Comparison of ENCODE assay signal across 12 cellular contexts in the genomic region with DNA sequence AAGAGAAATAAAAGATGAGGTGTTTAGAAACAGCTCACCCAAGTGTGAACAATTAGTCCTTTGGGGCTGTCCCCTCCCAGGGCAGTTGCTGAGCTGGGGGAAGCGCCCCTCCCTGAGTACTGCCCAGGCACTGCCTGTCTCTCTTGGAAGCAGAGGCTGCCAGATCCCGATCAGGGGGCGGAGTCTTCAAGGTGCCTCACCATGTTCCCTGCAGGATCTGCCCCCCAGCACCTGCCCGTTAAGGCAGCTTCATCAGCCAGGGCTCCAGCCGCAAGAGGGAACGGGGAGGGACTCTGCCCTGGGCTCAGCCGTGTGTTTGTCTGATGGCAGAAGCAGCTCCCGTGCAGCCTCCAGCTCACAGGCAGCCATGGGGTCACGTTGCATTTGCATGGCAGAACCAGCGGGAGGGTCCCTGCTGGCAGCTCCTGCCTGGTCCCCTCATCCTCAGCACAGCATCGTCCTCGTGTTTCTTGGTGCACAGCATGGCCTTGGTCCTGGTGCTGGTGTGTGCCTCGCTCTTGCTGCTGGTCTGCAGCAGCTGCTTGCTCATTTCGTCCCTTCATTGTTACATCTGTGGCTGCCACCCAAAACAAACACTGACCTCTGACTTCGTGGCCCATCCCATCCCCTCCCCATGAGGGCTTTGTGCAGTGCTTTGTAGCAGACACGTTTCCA. TPM values are rescaled to one million over a fixed set of nuclear protein-coding genes. Genes with fewer than 3 reads are reported as not detected.
DNase-seq lines count a peak whose midpoint lies in the region; ATAC-seq and TF ChIP-seq lines count a peak whose summit lies in the region.
"Had no signal": no experiment of that assay in that cellular context is flagged by ENCODE, and none has a peak within 500 bp of the region (broad histone marks: within the 10 kb centered on the region; RNA-seq: fewer than 3 reads in every experiment).

No MANE protein-coding gene starts in this region.

- H3K27me3 ChIP-seq in IMR-90 (ENCODE audit: control insufficient read depth, insufficient read depth, low read length) (peaks cover 31% of the 10 kb centered on the region), neural progenitor cell (peaks cover 45% of the 10 kb centered on the region), esophagus muscularis mucosa (peaks cover 0 to 32% (median 0%) of the 10 kb centered on the region in 4 donors)
- H3K27me3 ChIP-seq: colonic mucosa had no signal

- H3K4ac ChIP-seq in IMR-90 (ENCODE audit: low read depth, low read length), result no peak overlapping the region

- H3K9me3 ChIP-seq in IMR-90 (ENCODE audit: control insufficient read depth, insufficient read depth, low read length) (no peaks in the 10 kb centered on the region; the same call in 1 of the 2 replicates), neural progenitor cell (ENCODE audit: low read depth) (no peaks in the 10 kb centered on the region), esophagus muscularis mucosa (no peaks in the 10 kb centered on the region)
- H3K9me3 ChIP-seq: colonic mucosa, thoracic aorta had no signal

- no peak overlapping the region for H4K91ac ChIP-seq in IMR-90 (ENCODE audit: insufficient read depth, low read depth, low read length)

- peak; percentile 24; the same call in 1 of the 2 replicates for ATAC-seq in IMR-90 (ENCODE audit: low read depth)
- no peak for ATAC-seq in GM18858 (IDR thresholded peaks at IDR 0.05; ENCODE audit: unreplicated experiment)

- POLR2A ChIA-PET in IMR-90 (lab: Charles Lee; ENCODE audit: unreplicated experiment), result no interaction called here

- no peak for TF ChIP-seq RAD21 in IMR-90 (IDR thresholded peaks at IDR 0.05; ENCODE audit: low read length)

- no TSS peak for BruUV-seq in IMR-90 (replicated peaks; lab: Mats Ljungman, UMichigan)

- H3K79me2 ChIP-seq in neural progenitor cell (ENCODE audit: low read depth), result no peaks in the 10 kb centered on the region

- H3K4me1 ChIP-seq in IMR-90 (ENCODE audit: control insufficient read depth, insufficient read depth, low read length) (no peaks in the 10 kb centered on the region), neural progenitor cell (peaks cover 17% of the 10 kb centered on the region), esophagus muscularis mucosa (peaks cover 8 to 21% (median 10%) of the 10 kb centered on the region in 4 donors)
- H3K4me1 ChIP-seq: colonic mucosa had no signal

- H3K18ac ChIP-seq in IMR-90 (ENCODE audit: low read depth, low read length), result no peak overlapping the region

- DNase-seq in DMS153 (lab: John Stamatoyannopoulos, UW) (peak; percentile 15), DMS153 treated with DMSO at 0.1 percent for 48 hours (lab: John Stamatoyannopoulos, UW; ENCODE audit: unreplicated experiment) (no peak), IMR-90 (no peak), neural progenitor cell (ENCODE audit: low spot score) (peak; percentile 63), glomerular visceral epithelial cell (ENCODE audit: extremely low spot score) (no peak), esophagus muscularis mucosa (ENCODE audit: extremely low spot score) (no peak)
- DNase-seq: colonic mucosa; stimulated activated CD4-positive, alpha-beta T cell treated with anti-CD3 and anti-CD28 coated beads, Interleukin-2, amount 100 ng/mL, for 24 hours had no signal

- no peak overlapping the region for H3K4me3 ChIP-seq in IMR-90 (ENCODE audit: insufficient read depth, low read depth, low read length)
- H3K4me3 ChIP-seq in neural progenitor cell, result peak overlapping the region; percentile 19
- no peak overlapping the region for H3K4me3 ChIP-seq in esophagus muscularis mucosa
- H3K4me3 ChIP-seq: colonic mucosa, thoracic aorta had no signal

- H3K56ac ChIP-seq in IMR-90 (ENCODE audit: extremely low read depth, insufficient read depth, low read length), result no peak overlapping the region

- peaks cover 4% of the 10 kb centered on the region for H3K36me3 Mint-ChIP-seq in brain
- H3K36me3 Mint-ChIP-seq in neural progenitor cell, result no peaks in the 10 kb centered on the region

- peaks cover 0 to 12% (median 0%) of the 10 kb centered on the region in 5 experiments for H3K9me3 Mint-ChIP-seq in brain
- H3K9me3 Mint-ChIP-seq in neural progenitor cell, result peaks cover 5% of the 10 kb centered on the region

- H3K14ac ChIP-seq in IMR-90 (replicated peaks; ENCODE audit: low read depth, low read length), result no peak overlapping the region

- peaks cover 9% of the 10 kb centered on the region for H3F3A ChIP-seq in neural progenitor cell (ENCODE audit: low read depth)

- 5% methylated on average over 6 of the region's 16 CpGs; no CpG with 5 or more reads in 1 of the 2 experiments for WGBS in IMR-90 (ENCODE audit: extremely low coverage in 2 of 2, insufficient read length in 1 of 2), 2 experiments
- WGBS in esophagus muscularis mucosa, result 35% methylated on average over 4 of the region's 16 CpGs

- H3K23ac ChIP-seq in IMR-90 (ENCODE audit: low read depth, low read length), result no peak overlapping the region

- TF ChIP-seq EP300 in esophagus muscularis mucosa (IDR thresholded peaks at IDR 0.05), result no peak

- peak overlapping the region; percentile 8 to 91 (median 75) for H3K27ac Mint-ChIP-seq in brain
- no peak overlapping the region for H3K27ac Mint-ChIP-seq in neural progenitor cell

- TF ChIP-seq POLR2A in IMR-90 (IDR thresholded peaks at IDR 0.05; ENCODE audit: low read depth, low read length), result no peak
- no peak for TF ChIP-seq POLR2A in esophagus muscularis mucosa (IDR thresholded peaks at IDR 0.05; ENCODE audit: low read depth)

- peaks cover 8% of the 10 kb centered on the region for H3K27me3 Mint-ChIP-seq in brain
- H3K27me3 Mint-ChIP-seq in neural progenitor cell (ENCODE audit: insufficient read depth, low read depth), result peaks cover 32% of the 10 kb centered on the region

- H4K8ac ChIP-seq in IMR-90 (ENCODE audit: low read depth in 2 of 2, low read length in 2 of 2), result no peak overlapping the region

- no peak overlapping the region for H3K27ac ChIP-seq in IMR-90 (ENCODE audit: insufficient read depth, low read length)
- no peak overlapping the region for H3K27ac ChIP-seq in neural progenitor cell
- H3K27ac ChIP-seq in esophagus muscularis mucosa (replicated peaks in 1 of 4), result no peak overlapping the region
- H3K27ac ChIP-seq: colonic mucosa, thoracic aorta had no signal

- H3K36me3 ChIP-seq in IMR-90 (ENCODE audit: control insufficient read depth, insufficient read depth, low read length) (no peaks in the 10 kb centered on the region), neural progenitor cell (no peaks in the 10 kb centered on the region), esophagus muscularis mucosa (peaks cover 0 to 2% (median under 1%) of the 10 kb centered on the region in 4 donors)
- H3K36me3 ChIP-seq: colonic mucosa, thoracic aorta had no signal

- H3K9me1 ChIP-seq in IMR-90 (ENCODE audit: insufficient read depth, low read length), result no peaks in the 10 kb centered on the region

- TF ChIP-seq CTCF in IMR-90 (conservative IDR thresholded peaks at IDR 0.05; ENCODE audit: low read depth, low read length) (no peak), brain (conservative IDR thresholded peaks at IDR 0.05) (no peak), neural progenitor cell (IDR thresholded peaks at IDR 0.05) (no peak), esophagus muscularis mucosa (IDR thresholded peaks at IDR 0.05) (no peak)

- H2BK20ac ChIP-seq in IMR-90 (ENCODE audit: low read depth, low read length), result no peak overlapping the region

- no peak overlapping the region for H2AK5ac ChIP-seq in IMR-90 (ENCODE audit: low read depth, low read length)

- in situ Hi-C loops in IMR-90 (cut with MboI; ENCODE audit: low sequenced_read_pairs), result no loop called here

- no peaks in the 10 kb centered on the region; the same call in 1 of the 2 replicates for H4K20me1 ChIP-seq in IMR-90 (ENCODE audit: insufficient read depth, low read length)
- H4K20me1 ChIP-seq in neural progenitor cell (ENCODE audit: low read depth), result peaks cover 4% of the 10 kb centered on the region

- H3K4me2 ChIP-seq in IMR-90 (ENCODE audit: low read depth, low read length), result no peak overlapping the region
- H3K4me2 ChIP-seq in neural progenitor cell, result peak overlapping the region; percentile 81

- no peak overlapping the region for H4K5ac ChIP-seq in IMR-90 (ENCODE audit: low read depth, low read length)

- dilution Hi-C loops in IMR-90 (cut with HindIII; ENCODE audit: low sequenced_read_pairs, unreplicated experiment), result no loop called here

- no peaks in the 10 kb centered on the region for H3K79me1 ChIP-seq in IMR-90 (ENCODE audit: low read depth in 1 of 2, low read length in 2 of 2)

- CTCF ChIA-PET in IMR-90 (lab: Yijun Ruan, JAX), result no interaction called here

- H2BK15ac ChIP-seq in IMR-90 (ENCODE audit: low read depth, low read length), result no peak overlapping the region

- peak overlapping the region; percentile 33 for H2AFZ ChIP-seq in IMR-90 (replicated peaks; ENCODE audit: low read length, poor library complexity)
- H2AFZ ChIP-seq in neural progenitor cell (replicated peaks), result peak overlapping the region; percentile 57

- no peak overlapping the region for H2AK9ac ChIP-seq in IMR-90 (replicated peaks; ENCODE audit: low read depth, low read length, poor library complexity)

- intact Hi-C loops in IMR-90 (cut with micrococcal nuclease), result no loop called here
- intact Hi-C loops in esophagus muscularis mucosa (cut with DNase I), result no loop called here

- H2BK5ac ChIP-seq in IMR-90 (ENCODE audit: low read depth, low read length, poor library complexity, severe bottlenecking), result no peak overlapping the region

- peaks cover 43% of the 10 kb centered on the region for H3K4me1 Mint-ChIP-seq in brain
- peaks cover 32% of the 10 kb centered on the region for H3K4me1 Mint-ChIP-seq in neural progenitor cell

- no peak overlapping the region for H2BK120ac ChIP-seq in IMR-90 (ENCODE audit: low read depth, low read length)

- H3K9ac ChIP-seq in IMR-90 (ENCODE audit: low read depth, low read length), result no peak overlapping the region
- no peak overlapping the region for H3K9ac ChIP-seq in neural progenitor cell

- H3K4me3 Mint-ChIP-seq in brain (peak overlapping the region; percentile 48 to 69 (median 66)), neural progenitor cell (peak overlapping the region; percentile 72)

TF ChIP-seq in IMR-90, 13 proteins besides CTCF, POLR2A, EP300 and RAD21:
- TF ChIP-seq RCOR1 (IDR thresholded peaks at IDR 0.05; ENCODE audit: insufficient replicate concordance, low read length) (no peak), SMC3 (IDR thresholded peaks at IDR 0.05; ENCODE audit: low read depth, low read length) (no peak), CHD1 (IDR thresholded peaks at IDR 0.05; ENCODE audit: low read depth, low read length) (no peak)
TF ChIP-seq in IMR-90: peak in this region for 0.

RNA-seq across cellular contexts. Expression of a gene that starts 10.7 kb away (rescaled TPM):
- 7.2 and 8.1 TPM in 2 replicates for total RNA-seq in IMR-90 (2012; rRNA removed)
- polyA plus RNA-seq in IMR-90 (2012; rRNA removed), result 30.5 and 33.7 TPM in 2 replicates
- 21.2 and 32.9 TPM in 2 replicates for polyA plus RNA-seq in IMR-90 (2012; cell fraction: cytosol; rRNA removed)
- polyA plus RNA-seq in IMR-90 (2012; cell fraction: nucleus; rRNA removed; ENCODE audit: low replicate concordance), result 68.7 and 195 TPM in 2 replicates
- polyA plus RNA-seq in brain (ENCODE audit: insufficient read depth, low read depth, low replicate concordance), result 116 TPM
- total RNA-seq in neural progenitor cell (ENCODE audit: low replicate concordance), result 17.7 and 28.1 TPM in 2 replicates
- 1 to 10 TPM in 3 of 4 donors, under 1 TPM in 1; 0.42 to 4.5 (median 1.9) TPM for total RNA-seq in esophagus muscularis mucosa
- total RNA-seq: HT1080 had no signal

Comparison
In these comparisons a context has a peak if more than half of its experiments do, and no peak if none do; other contexts are left out.
1. DNase-seq: peak in DMS153 (single experiment) and neural progenitor cell (single experiment); none in DMS153 treated with DMSO at 0.1 percent for 48 hours (single experiment), IMR-90 (single experiment), glomerular visceral epithelial cell (single experiment) and esophagus muscularis mucosa (single experiment).